In genomic region chr6:169501777-169502313, GRCh38 we compare ENCODE assay signal across 25 cellular contexts.
"Had no signal": no experiment of that assay in that cellular context is flagged by ENCODE, and none has a peak within 500 bp of the region (broad histone marks: within the 10 kb centered on the region; RNA-seq: fewer than 3 reads in every experiment).

No MANE protein-coding gene starts in this region.

- H3K9me3 Mint-ChIP-seq: activated CD4-positive, alpha-beta T cell treated with anti-CD3 and anti-CD28 coated beads, Interleukin-2, amount 10 ng/mL, durations not matched to agents 7 days and 5 days; activated naive CD4-positive, alpha-beta T cell treated with anti-CD3 and anti-CD28 coated beads for 36 hours; activated naive CD4-positive, alpha-beta T cell treated with anti-CD3 and anti-CD28 coated beads, Interleukin-2, amount 50 U/mL, for 72 hours; activated T-cell treated with anti-CD3 and anti-CD28 coated beads, Interleukin-2, amount 50 U/mL, for 24 hours had no signal

- H3K36me3 Mint-ChIP-seq: activated naive CD4-positive, alpha-beta T cell treated with anti-CD3 and anti-CD28 coated beads, Interleukin-2, amount 50 U/mL, for 72 hours had no signal

- H3K27me3 ChIP-seq: adrenal gland, body of pancreas, breast epithelium, SJCRH30 had no signal

- H3K4me3 Mint-ChIP-seq: activated CD4-positive, alpha-beta T cell treated with anti-CD3 and anti-CD28 coated beads for 36 hours; activated CD4-positive, alpha-beta T cell treated with anti-CD3 and anti-CD28 coated beads, Interleukin-2, amount 10 ng/mL, durations not matched to agents 7 days and 5 days; activated CD8-positive, alpha-beta T cell treated with anti-CD3 and anti-CD28 coated beads, Interleukin-2, amount 10 ng/mL, durations not matched to agents 7 days and 5 days; activated naive CD4-positive, alpha-beta T cell treated with anti-CD3 and anti-CD28 coated beads for 36 hours; activated T-cell treated with anti-CD3 and anti-CD28 coated beads, Interleukin-2, amount 50 U/mL, for 24 hours had no signal

- DNase-seq: activated CD4-positive, alpha-beta T cell treated with anti-CD3 and anti-CD28 coated beads for 36 hours; activated CD4-positive, alpha-beta T cell treated with anti-CD3 and anti-CD28 coated beads, Interleukin-2, amount 10 ng/mL, durations not matched to agents 7 days and 5 days; activated CD4-positive, alpha-beta T cell treated with anti-CD3 and anti-CD28 coated beads, Interleukin-2, amount 50 U/mL, for 48 hours; activated CD8-positive, alpha-beta T cell treated with anti-CD3 and anti-CD28 coated beads, Interleukin-2, amount 10 ng/mL, durations not matched to agents 7 days and 5 days; activated gamma-delta T cell treated with Interleukin-2 at 50 U/mL for 16 hours; activated naive CD4-positive, alpha-beta T cell treated with anti-CD3 and anti-CD28 coated beads for 36 hours; activated T-cell treated with anti-CD3 and anti-CD28 coated beads, Interleukin-2, amount 50 U/mL, for 24 hours; adrenal gland; body of pancreas; Karpas-422; KBM-7; NCI-H1105; NCI-H1417 treated with DMSO at 0.1 percent for 48 hours; NCI-H1930; NCI-H2081 treated with DMSO at 0.1 percent for 48 hours; NCI-H345; NCI-H524 treated with DMSO at 0.1 percent for 48 hours; SHP77; SJCRH30; SW 1271; T1000 had no signal

- H3K27me3 Mint-ChIP-seq: activated CD4-positive, alpha-beta T cell treated with anti-CD3 and anti-CD28 coated beads for 36 hours; activated CD4-positive, alpha-beta T cell treated with anti-CD3 and anti-CD28 coated beads, Interleukin-2, amount 10 ng/mL, durations not matched to agents 7 days and 5 days; activated T-cell treated with anti-CD3 and anti-CD28 coated beads, Interleukin-2, amount 50 U/mL, for 24 hours had no signal

- ATAC-seq: activated CD4-positive, alpha-beta T cell treated with anti-CD3 and anti-CD28 coated beads for 36 hours; activated CD4-positive, CD25-positive, alpha-beta regulatory T cell treated with anti-CD3 and anti-CD28 coated beads, Interleukin-2, amount 50 U/mL, for 24 hours; activated CD8-positive, alpha-beta T cell treated with anti-CD3 and anti-CD28 coated beads, Interleukin-2, amount 10 ng/mL, durations not matched to agents 7 days and 5 days; activated naive CD4-positive, alpha-beta T cell treated with anti-CD3 and anti-CD28 coated beads, Interleukin-2, amount 50 U/mL, for 72 hours; body of pancreas; Panc1 had no signal

- H3K36me3 ChIP-seq: adrenal gland, breast epithelium, SJCRH30 had no signal

- H3K4me1 ChIP-seq: adrenal gland, body of pancreas, breast epithelium, SJCRH30 had no signal

- H3K27ac ChIP-seq: adrenal gland, body of pancreas, SJCRH30 had no signal

- H3K4me1 Mint-ChIP-seq: activated CD4-positive, alpha-beta T cell treated with anti-CD3 and anti-CD28 coated beads for 36 hours; activated CD4-positive, alpha-beta T cell treated with anti-CD3 and anti-CD28 coated beads, Interleukin-2, amount 10 ng/mL, durations not matched to agents 7 days and 5 days had no signal

- H3K4me3 ChIP-seq: adrenal gland, body of pancreas, breast epithelium, SJCRH30 had no signal

- H3K27ac Mint-ChIP-seq: activated CD4-positive, alpha-beta T cell treated with anti-CD3 and anti-CD28 coated beads for 36 hours; activated CD4-positive, alpha-beta T cell treated with anti-CD3 and anti-CD28 coated beads, Interleukin-2, amount 10 ng/mL, durations not matched to agents 7 days and 5 days; activated CD8-positive, alpha-beta T cell treated with anti-CD3 and anti-CD28 coated beads, Interleukin-2, amount 10 ng/mL, durations not matched to agents 7 days and 5 days; activated naive CD4-positive, alpha-beta T cell treated with anti-CD3 and anti-CD28 coated beads for 36 hours; activated T-cell treated with anti-CD3 and anti-CD28 coated beads, Interleukin-2, amount 50 U/mL, for 24 hours had no signal

- H3K9me3 ChIP-seq: adrenal gland, body of pancreas, breast epithelium, SJCRH30 had no signal
